ENCODE assay signal across 8 cellular contexts in genomic region chr5:32531885-32532520, GRCh38. TPM values are rescaled to one million over a fixed set of nuclear protein-coding genes. Genes with fewer than 3 reads are reported as not detected.
DNase-seq lines count a peak whose midpoint lies in the region; ATAC-seq and TF ChIP-seq lines count a peak whose summit lies in the region.

No MANE protein-coding gene starts in this region.

- no peaks in the 10 kb centered on the region for H3K27me3 ChIP-seq in HL-60 (ENCODE audit: insufficient read depth, poor library complexity, severe bottlenecking)

- no peak overlapping the region for H3K4me3 ChIP-seq in HL-60 (replicated peaks; ENCODE audit: insufficient read depth, low read length)

- peak; percentile 65 for DNase-seq in EL
- peak in 1 of 2 experiments; percentile 9 for DNase-seq in HL-60 (ENCODE audit: low read depth in 1 of 2, low spot score in 1 of 2)
- peak; percentile 24 for DNase-seq in T-helper 9 cell
- peak; percentile 78 to 87 for DNase-seq in dermis microvascular lymphatic vessel endothelial cell (ENCODE audit: low read depth in 2 of 2)
- peak; percentile 66 for DNase-seq in putamen (ENCODE audit: low spot score)
- DNase-seq in NCI-H2029 treated with DMSO at 0.1 percent for 48 hours (lab: John Stamatoyannopoulos, UW) = no peak
- no peak for DNase-seq in cerebellum (ENCODE audit: low spot score)

- peak; percentile 45 for ATAC-seq in GM21381 (IDR thresholded peaks at IDR 0.05; ENCODE audit: unreplicated experiment)

- H3K27ac ChIP-seq in HL-60 (replicated peaks) = peak overlapping the region; percentile 37

- no peak for TF ChIP-seq CTCF in HL-60 (IDR thresholded peaks at IDR 0.05; ENCODE audit: insufficient read depth, low read length)

RNA-seq across cellular contexts. Expression of gene SUB1, which starts 53.4 kb away (rescaled TPM):
- total RNA-seq in dermis microvascular lymphatic vessel endothelial cell (63.8 and 74.2 TPM in 2 replicates), cerebellum (142 TPM)

Comparison
In these comparisons a context has a peak if more than half of its experiments do, and no peak if none do; other contexts are left out.
1. DNase-seq: peak in EL (single experiment), T-helper 9 cell (single experiment), dermis microvascular lymphatic vessel endothelial cell (2 of 2) and putamen (single experiment); none in NCI-H2029 treated with DMSO at 0.1 percent for 48 hours (single experiment) and cerebellum (single experiment).